In genomic region chr13:100789481-100789880, GRCh38 we compare ENCODE assay signal across 12 cellular contexts.
DNase-seq lines count a peak whose midpoint lies in the region; ATAC-seq and TF ChIP-seq lines count a peak whose summit lies in the region.
"Had no signal": no experiment of that assay in that cellular context is flagged by ENCODE, and none has a peak within 500 bp of the region (broad histone marks: within the 10 kb centered on the region; RNA-seq: fewer than 3 reads in every experiment).

No MANE protein-coding gene starts in this region.

- H3K36me3 ChIP-seq in A673 (ENCODE audit: insufficient read depth, low read length, poor library complexity, severe bottlenecking): no peaks in the 10 kb centered on the region
- no peaks in the 10 kb centered on the region for H3K36me3 ChIP-seq in esophagus squamous epithelium
- H3K36me3 ChIP-seq: heart right ventricle had no signal

- DNase-seq in A673 (ENCODE audit: low spot score): peak; percentile 32
- peak; percentile 49 for DNase-seq in NCI-H524 treated with DMSO at 0.1 percent for 48 hours (lab: John Stamatoyannopoulos, UW)
- peak; percentile 81 for DNase-seq in islet precursor cell
- DNase-seq in esophagus squamous epithelium (lab: John Stamatoyannopoulos, UW): no peak
- DNase-seq in activated effector memory CD4-positive, alpha-beta T cell treated with Interleukin-2 at 50 U/mL for 16 hours: no peak
- DNase-seq in NCI-H1930 (lab: John Stamatoyannopoulos, UW): no peak
- DNase-seq: activated T-cell treated with anti-CD3 and anti-CD28 coated beads for 4 hours; heart right ventricle; NCI-H526 treated with DMSO at 0.1 percent for 48 hours; stimulated activated CD4-positive, alpha-beta T cell treated with anti-CD3 and anti-CD28 coated beads, Interleukin-4, amount 100 ng/mL, for 1 hour had no signal

- no TSS peak for BruUV-seq in A673 (replicated peaks; lab: Mats Ljungman, UMichigan)

- POLR2A ChIA-PET in A673 (lab: Charles Lee; ENCODE audit: low non-redundant PET): no interaction called here

- 5% methylated on average over 2 of the region's 2 CpGs for WGBS in esophagus squamous epithelium, 2 donors

- H3K9me3 ChIP-seq in A673 (ENCODE audit: low read depth, low read length, poor library complexity, severe bottlenecking) (no peaks in the 10 kb centered on the region), esophagus squamous epithelium (no peaks in the 10 kb centered on the region)

- peak; percentile 19 for ATAC-seq in HG02571 (IDR thresholded peaks at IDR 0.05; ENCODE audit: unreplicated experiment)
- ATAC-seq in GM18858 (IDR thresholded peaks at IDR 0.05; ENCODE audit: unreplicated experiment): no peak

- TF ChIP-seq POLR2A in esophagus squamous epithelium (IDR thresholded peaks at IDR 0.05): no peak

- no peaks in the 10 kb centered on the region for H3K27me3 ChIP-seq in A673 (replicated peaks; ENCODE audit: insufficient read depth, low read depth, low read length, poor library complexity)
- no peaks in the 10 kb centered on the region for H3K27me3 ChIP-seq in esophagus squamous epithelium

- H3K4me3 ChIP-seq in A673 (ENCODE audit: low read depth, low read length, poor library complexity, severe bottlenecking) (no peak overlapping the region), esophagus squamous epithelium (no peak overlapping the region)
- H3K4me3 ChIP-seq: heart right ventricle had no signal

- intact Hi-C loops in A673 (cut with micrococcal nuclease; ENCODE audit: unreplicated experiment) (no loop called here), esophagus squamous epithelium (cut with DNase I) (no loop called here)

- H3K4me1 ChIP-seq in A673 (ENCODE audit: insufficient read depth, low read length, poor library complexity, severe bottlenecking): no peaks in the 10 kb centered on the region
- peaks cover 0 to 18% (median 9%) of the 10 kb centered on the region in 3 donors for H3K4me1 ChIP-seq in esophagus squamous epithelium

- CTCF ChIA-PET in A673 (lab: Charles Lee): interaction anchor here (0.7 kb wide), 1 partner anchor 135 kb away, joined by 3 read pairs; no protein-coding TSS in a partner anchor

- H3K27ac ChIP-seq in A673 (ENCODE audit: low read depth, low read length, poor library complexity, severe bottlenecking) (no peak overlapping the region), esophagus squamous epithelium (peak overlapping the region in 1 of 4 donors; percentile 4)
- H3K27ac ChIP-seq: heart right ventricle had no signal

- TF ChIP-seq CTCF in A673 (conservative IDR thresholded peaks at IDR 0.05; ENCODE audit: low read depth, low read length): no peak
- TF ChIP-seq CTCF in esophagus squamous epithelium (IDR thresholded peaks at IDR 0.05): no peak

Comparison
In these comparisons a context has a peak if more than half of its experiments do, and no peak if none do; other contexts are left out.
1. DNase-seq: peak in A673 (single experiment), NCI-H524 treated with DMSO at 0.1 percent for 48 hours (single experiment) and islet precursor cell (single experiment); none in esophagus squamous epithelium (single experiment), activated effector memory CD4-positive, alpha-beta T cell treated with Interleukin-2 at 50 U/mL for 16 hours (single experiment) and NCI-H1930 (0 of 2).